9 cellular contexts compared by ENCODE assay signal in the genomic region with DNA sequence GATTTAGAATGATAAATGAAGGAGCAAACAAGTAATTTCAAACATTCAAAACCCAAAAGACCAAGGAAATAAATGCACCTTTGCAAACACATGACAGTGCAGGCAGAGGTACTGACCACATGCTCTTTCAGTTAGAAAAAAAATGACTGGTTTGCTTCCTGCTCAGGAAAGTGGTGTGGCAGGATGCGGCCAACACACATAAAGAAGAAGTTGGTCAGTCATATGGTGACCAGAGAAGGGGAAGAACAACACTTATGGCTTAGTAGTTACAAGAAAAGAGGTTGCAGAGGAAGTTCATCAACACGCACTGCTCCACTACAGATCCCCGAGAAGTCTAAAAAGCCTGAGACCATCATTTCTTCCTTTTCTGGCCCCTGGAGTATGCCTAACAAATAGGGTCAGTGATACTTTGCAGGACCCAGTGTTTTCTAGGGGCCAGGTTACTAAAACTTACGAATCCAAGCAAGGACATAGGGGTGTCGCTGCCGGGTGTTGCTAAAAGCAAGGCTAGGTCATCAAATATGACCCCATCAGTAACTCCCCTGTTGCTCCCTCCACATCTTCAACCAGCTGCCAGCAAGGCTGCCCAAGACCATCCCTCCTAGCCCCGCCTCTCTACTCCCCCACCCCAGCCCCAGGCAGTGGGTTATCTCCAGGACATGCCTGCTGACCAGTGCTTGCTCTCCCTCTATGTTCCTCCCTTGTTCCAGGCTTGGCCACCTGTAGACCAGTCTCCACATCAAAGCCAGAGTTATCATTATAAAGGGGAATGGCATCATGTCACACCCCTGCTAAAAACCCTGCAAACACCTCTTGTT. TPM values are rescaled to one million over a fixed set of nuclear protein-coding genes. Genes with fewer than 3 reads are reported as not detected.
A peak's percentile ranks its signal among the peaks of the same experiment; 100 is the strongest.
DNase-seq lines count a peak whose midpoint lies in the region; ATAC-seq and TF ChIP-seq lines count a peak whose summit lies in the region.
"Had no signal": no experiment of that assay in that cellular context is flagged by ENCODE, and none has a peak within 500 bp of the region (broad histone marks: within the 10 kb centered on the region; RNA-seq: fewer than 3 reads in every experiment).

No MANE protein-coding gene starts in this region.

- CTCF ChIA-PET in activated CD4-positive, alpha-beta memory T cell treated with anti-CD3 and anti-CD28 coated beads for 36 hours (lab: Charles Lee): interaction anchor here (1.1 kb wide), 1 partner anchor 27 kb away, joined by 3 read pairs; no protein-coding TSS in a partner anchor

- H3K4me3 ChIP-seq in ovary: no peak overlapping the region

- no peaks in the 10 kb centered on the region for H3K9me3 Mint-ChIP-seq in activated CD4-positive, alpha-beta memory T cell treated with anti-CD3 and anti-CD28 coated beads for 36 hours

- no peak overlapping the region for H3K27ac ChIP-seq in ovary

- no peak overlapping the region for H3K4me3 Mint-ChIP-seq in activated CD4-positive, alpha-beta memory T cell treated with anti-CD3 and anti-CD28 coated beads for 36 hours

- TF ChIP-seq POLR2A in ovary (IDR thresholded peaks at IDR 0.05): no peak

- peaks cover 2% of the 10 kb centered on the region for H3K27me3 Mint-ChIP-seq in activated CD4-positive, alpha-beta memory T cell treated with anti-CD3 and anti-CD28 coated beads for 36 hours

- H3K9me3 ChIP-seq in ovary: no peaks in the 10 kb centered on the region

- TF ChIP-seq EP300 in ovary (IDR thresholded peaks at IDR 0.05): no peak

- H3K36me3 ChIP-seq in ovary: no peaks in the 10 kb centered on the region

- peaks cover 23% of the 10 kb centered on the region for H3K4me1 Mint-ChIP-seq in activated CD4-positive, alpha-beta memory T cell treated with anti-CD3 and anti-CD28 coated beads for 36 hours (ENCODE audit: low read depth)

- intact Hi-C loops in activated CD4-positive, alpha-beta memory T cell treated with anti-CD3 and anti-CD28 coated beads for 36 hours (cut with micrococcal nuclease): loop anchor here (1.0 to 2.0 kb wide), 3 partner anchors 28 to 153 kb away; no protein-coding TSS in a partner anchor
- intact Hi-C loops in sciatic nerve (cut with DNase I): no loop called here
- intact Hi-C loops in ovary (cut with DNase I): no loop called here

- H3K27me3 ChIP-seq in ovary: no peaks in the 10 kb centered on the region

- peak overlapping the region; percentile 30 for H3K27ac Mint-ChIP-seq in activated CD4-positive, alpha-beta memory T cell treated with anti-CD3 and anti-CD28 coated beads for 36 hours

- ATAC-seq in HG03095 (IDR thresholded peaks at IDR 0.05; ENCODE audit: unreplicated experiment) (peak; percentile 97), sciatic nerve (peak; percentile 84)

- 82 to 86% (median 83%) methylated on average over 7 of the region's 7 CpGs for WGBS in ovary, 3 donors

- peak; percentile 11 for DNase-seq in stimulated activated CD4-positive, alpha-beta T cell treated with anti-CD3 and anti-CD28 coated beads, Interleukin-15, amount 100 ng/mL, for 24 hours
- DNase-seq in stimulated activated CD4-positive, alpha-beta T cell treated with anti-CD3 and anti-CD28 coated beads, Interleukin-4, amount 100 ng/mL, for 1 hour: no peak
- DNase-seq in activated CD4-positive, alpha-beta memory T cell treated with anti-CD3 and anti-CD28 coated beads for 36 hours: peak; percentile 65
- DNase-seq in sciatic nerve (ENCODE audit: low spot score): no peak
- no peak for DNase-seq in NCI-H510A (lab: John Stamatoyannopoulos, UW)
- DNase-seq in AG08396 (ENCODE audit: low spot score): no peak
- DNase-seq in ovary: no peak
- DNase-seq: DND-41 had no signal

- no peak for TF ChIP-seq CTCF in ovary (IDR thresholded peaks at IDR 0.05)

- H3K36me3 Mint-ChIP-seq in activated CD4-positive, alpha-beta memory T cell treated with anti-CD3 and anti-CD28 coated beads for 36 hours: no peaks in the 10 kb centered on the region

- POLR2A ChIA-PET in activated CD4-positive, alpha-beta memory T cell treated with anti-CD3 and anti-CD28 coated beads for 36 hours (lab: Charles Lee): no interaction called here

- H3K4me1 ChIP-seq in ovary (ENCODE audit: insufficient read depth): no peaks in the 10 kb centered on the region

RNA-seq across cellular contexts. Expression of a gene that starts 11.2 kb away (rescaled TPM):
- total RNA-seq in activated CD4-positive, alpha-beta memory T cell treated with anti-CD3 and anti-CD28 coated beads for 36 hours: 1 to 10 TPM; 2.7 to 4.2 TPM
- total RNA-seq in sciatic nerve: 16.5 TPM
- 10 to 100 TPM in 2 of 7 donors, 1 to 10 TPM in 5; 3.7 to 14.4 (median 6.4) TPM for total RNA-seq in ovary
- 10 to 100 TPM in 1 of 2 donors, 1 to 10 TPM in 1; 8.7 to 11.3 TPM for polyA plus RNA-seq in ovary

Comparison
In these comparisons a context has a peak if more than half of its experiments do, and no peak if none do; other contexts are left out.
1. DNase-seq: peak in stimulated activated CD4-positive, alpha-beta T cell treated with anti-CD3 and anti-CD28 coated beads, Interleukin-15, amount 100 ng/mL, for 24 hours (single experiment) and activated CD4-positive, alpha-beta memory T cell treated with anti-CD3 and anti-CD28 coated beads for 36 hours (single experiment); none in stimulated activated CD4-positive, alpha-beta T cell treated with anti-CD3 and anti-CD28 coated beads, Interleukin-4, amount 100 ng/mL, for 1 hour (single experiment), sciatic nerve (single experiment), NCI-H510A (single experiment), AG08396 (single experiment) and ovary (0 of 5).